In genomic region chr12:45726594-45727300, GRCh38 we compare ENCODE assay signal across 8 cellular contexts. TPM values are rescaled to one million over a fixed set of nuclear protein-coding genes. Genes with fewer than 3 reads are reported as not detected.
DNase-seq lines count a peak whose midpoint lies in the region; ATAC-seq and TF ChIP-seq lines count a peak whose summit lies in the region.

No MANE protein-coding gene starts in this region.

- WGBS in hepatocyte (ENCODE audit: low lambda C conversion rate, missing lambda C conversion rate), result 1% methylated on average over 42 of the region's 42 CpGs

- BruUV-seq in Panc1 (replicated peaks; lab: Mats Ljungman, UMichigan), result no TSS peak

- peak overlapping the region; percentile 82 for H3K4me2 ChIP-seq in hepatocyte

- H2AFZ ChIP-seq in hepatocyte, result peak overlapping the region; percentile 74

- H3K4me1 ChIP-seq in Panc1 (ENCODE audit: control insufficient read depth, insufficient read depth, low read length) (peaks cover 16% of the 10 kb centered on the region; the same call in 1 of the 2 replicates), hepatocyte (ENCODE audit: insufficient read depth) (peaks cover 3% of the 10 kb centered on the region), rectal smooth muscle tissue (ENCODE audit: control insufficient read depth, insufficient read depth, low read length) (peaks cover 19% of the 10 kb centered on the region)

- POLR2A ChIA-PET in Panc1 (lab: Charles Lee), result interaction anchor here (0.6 kb wide), 1 partner anchor 591 kb away, joined by 3 read pairs; no protein-coding TSS in a partner anchor

- ATAC-seq in Panc1, result no peak
- no peak for ATAC-seq in HG03457 (IDR thresholded peaks at IDR 0.05; ENCODE audit: unreplicated experiment)
- no peak for ATAC-seq in GM18867 (IDR thresholded peaks at IDR 0.05; ENCODE audit: unreplicated experiment)

- no peaks in the 10 kb centered on the region for H3K9me2 ChIP-seq in hepatocyte (replicated peaks; ENCODE audit: insufficient read depth)

- peak overlapping the region; percentile 98 for H3K9ac ChIP-seq in rectal smooth muscle tissue (ENCODE audit: low read length)

- H4K20me1 ChIP-seq in hepatocyte (ENCODE audit: insufficient read depth, poor library complexity, severe bottlenecking), result peaks cover 18% of the 10 kb centered on the region

- in situ Hi-C loops in Panc1 (cut with HindIII; ENCODE audit: low pct_unique_long_range_greater_than_20kb, low sequenced_read_pairs), result no loop called here

- H3K27ac ChIP-seq in Panc1 (ENCODE audit: low read length) (peak overlapping the region; percentile 97), hepatocyte (peak overlapping the region; percentile 100), rectal smooth muscle tissue (ENCODE audit: low read depth, low read length) (peak overlapping the region; percentile 98)

- peaks cover 56% of the 10 kb centered on the region for H3K79me2 ChIP-seq in hepatocyte

- CTCF ChIA-PET in Panc1 (lab: Charles Lee), result interaction anchor here (0.7 to 2.4 kb wide), 3 partner anchors 127 to 183 kb away, joined by 3 to 10 read pairs (median 3); no protein-coding TSS in a partner anchor

- intact Hi-C loops in Panc1 (cut with micrococcal nuclease; ENCODE audit: unreplicated experiment), result loop anchor here (5.0 kb wide), 1 partner anchor 554 kb away; no protein-coding TSS in a partner anchor

- no peak for TF ChIP-seq CTCF in Panc1 (IDR thresholded peaks at IDR 0.05)
- no peak for TF ChIP-seq CTCF in hepatocyte (IDR thresholded peaks at IDR 0.05; ENCODE audit: poor library complexity)

- DNase-seq in activated CD4-positive, alpha-beta T cell treated with anti-CD3 and anti-CD28 coated beads for 1 hour, result peak; percentile 10
- DNase-seq in activated CD4-positive, alpha-beta T cell treated with anti-CD3 and anti-CD28 coated beads, Interleukin-2, amount 50 U/mL, for 1 hour, result no peak
- no peak for DNase-seq in Panc1 (ENCODE audit: low read depth, low spot score)
- DNase-seq in amygdala (lab: John Stamatoyannopoulos, UW), result peak in 45 of 56 donors; percentile 10 to 87 (median 67)
- DNase-seq in hepatocyte (ENCODE audit: low spot score), result peak; percentile 60

- H3K9me3 ChIP-seq in Panc1 (ENCODE audit: control insufficient read depth, insufficient read depth, low read depth, low read length) (no peaks in the 10 kb centered on the region), hepatocyte (ENCODE audit: low read depth) (no peaks in the 10 kb centered on the region)

- peaks cover 6% of the 10 kb centered on the region for H3K36me3 ChIP-seq in Panc1 (ENCODE audit: control insufficient read depth, insufficient read depth, low read length)
- no peaks in the 10 kb centered on the region for H3K36me3 ChIP-seq in hepatocyte (replicated peaks; ENCODE audit: insufficient read depth, low read depth)
- no peaks in the 10 kb centered on the region for H3K36me3 ChIP-seq in rectal smooth muscle tissue (ENCODE audit: control insufficient read depth, insufficient read depth, low read length)

- no peaks in the 10 kb centered on the region for H3K27me3 ChIP-seq in Panc1 (ENCODE audit: control insufficient read depth, insufficient read depth, low read length)
- no peaks in the 10 kb centered on the region for H3K27me3 ChIP-seq in hepatocyte
- no peaks in the 10 kb centered on the region for H3K27me3 ChIP-seq in rectal smooth muscle tissue (ENCODE audit: control insufficient read depth, insufficient read depth, low read length)

- H3K4me3 ChIP-seq in Panc1 (ENCODE audit: low read depth in 2 of 2, low read length in 2 of 2) (peak overlapping the region; percentile 74 to 97), hepatocyte (peak overlapping the region; percentile 92), rectal smooth muscle tissue (ENCODE audit: low read length) (peak overlapping the region; percentile 82)

RNA-seq across cellular contexts. Expression of gene ARID2, which starts 2.8 kb away (rescaled TPM):
- total RNA-seq in Panc1 (2021; ENCODE audit: unreplicated experiment) (39.5 TPM), hepatocyte (26.8 and 29.7 TPM in 2 replicates)
- 10.8 TPM for polyA plus RNA-seq in Panc1 (2012; ENCODE audit: insufficient read length)
- 11.9 and 13.2 TPM in 2 replicates for polyA plus RNA-seq in hepatocyte

Comparison
In these comparisons a context has a peak if more than half of its experiments do, and no peak if none do; other contexts are left out.
1. DNase-seq: peak in activated CD4-positive, alpha-beta T cell treated with anti-CD3 and anti-CD28 coated beads for 1 hour (single experiment), amygdala (45 of 56) and hepatocyte (single experiment); none in activated CD4-positive, alpha-beta T cell treated with anti-CD3 and anti-CD28 coated beads, Interleukin-2, amount 50 U/mL, for 1 hour (single experiment) and Panc1 (single experiment).
2. Peak in every context shown above with its lines, with median percentiles within 50 percentile points of each other: H3K27ac ChIP-seq and H3K4me3 ChIP-seq.